8 cellular contexts compared by ENCODE assay signal in genomic region chr17:17836818-17837379, GRCh38. TPM values are rescaled to one million over a fixed set of nuclear protein-coding genes. Genes with fewer than 3 reads are reported as not detected.
A peak's percentile ranks its signal among the peaks of the same experiment; 100 is the strongest.
DNase-seq lines count a peak whose midpoint lies in the region; ATAC-seq, FAIRE-seq and TF ChIP-seq lines count a peak whose summit lies in the region.

SREBF1 (minus strand) TSS chr17:17836986; CDS start chr17:17836817, 169 bp downstream.

- H3K4me3 Mint-ChIP-seq in activated CD4-positive, alpha-beta T cell treated with anti-CD3 and anti-CD28 coated beads for 36 hours = peak within 1 kb of the TSS; percentile 94

- peak; percentile 41 for FAIRE-seq in G401.6 (lab: Jason Lieb, UNC)

- no peak for DNase-seq in Jurkat, Clone E6-1 (ENCODE audit: low read depth, low spot score)
- peak; percentile 85 for DNase-seq in activated CD4-positive, alpha-beta T cell treated with anti-CD3 and anti-CD28 coated beads for 36 hours
- DNase-seq in dermis microvascular lymphatic vessel endothelial cell (ENCODE audit: low read depth in 2 of 2) (peak in 1 of 2 donors; percentile 66), lower leg skin (ENCODE audit: low spot score in 2 of 2) (peak in 1 of 2 donors; percentile 93), COLO829 (ENCODE audit: low spot score) (no peak)
- DNase-seq in stimulated activated CD4-positive, alpha-beta T cell treated with anti-CD3 and anti-CD28 coated beads, TNF-alpha, amount 100 ng/mL, for 4 hours (ENCODE audit: low read depth in 3 of 3) = peak in 2 of 3 experiments; percentile 32 to 40

- CTCF ChIA-PET in activated CD4-positive, alpha-beta T cell treated with anti-CD3 and anti-CD28 coated beads for 36 hours (lab: Charles Lee) = interaction anchor here (0.6 to 2.7 kb wide), 11 partner anchors 12 to 1483 kb away, joined by 3 to 16 read pairs (median 4); no protein-coding TSS in a partner anchor

- WGBS in lower leg skin, 2 donors = 2 to 5% methylated on average over 17 to 41 of the region's 52 CpGs

- ATAC-seq in GM21529 (IDR thresholded peaks at IDR 0.05; ENCODE audit: unreplicated experiment) = peak; percentile 29
- peak; percentile 30 for ATAC-seq in activated CD4-positive, alpha-beta T cell treated with anti-CD3 and anti-CD28 coated beads for 36 hours

- no peaks in the 10 kb centered on the region for H3K9me3 Mint-ChIP-seq in activated CD4-positive, alpha-beta T cell treated with anti-CD3 and anti-CD28 coated beads for 36 hours (ENCODE audit: low read depth)

- peaks cover 71% of the 10 kb centered on the region for H3K4me1 Mint-ChIP-seq in activated CD4-positive, alpha-beta T cell treated with anti-CD3 and anti-CD28 coated beads for 36 hours

- intact Hi-C loops in activated CD4-positive, alpha-beta T cell treated with anti-CD3 and anti-CD28 coated beads for 36 hours (cut with DNase I, micrococcal nuclease) = loop anchor here (1.0 to 5.0 kb wide), 14 partner anchors 12 to 795 kb away; partner anchors contain the start of genes ALKBH5 (in 1 of the 2), ATPAF2 (in 1 of the 2), COPS3 (in 1 of the 2) and DRG2 (in 1 of the 2)
- intact Hi-C loops in lower leg skin (cut with DNase I; ENCODE audit: low total_unique reads) = no loop called here

- peak within 1 kb of the TSS; percentile 83 for H3K4me3 ChIP-seq in Jurkat, Clone E6-1 (ENCODE audit: low read length)
- H3K4me3 ChIP-seq in lower leg skin (ENCODE audit: low read depth, poor library complexity, severe bottlenecking) = peak within 1 kb of the TSS; percentile 77

- H3K27ac Mint-ChIP-seq in activated CD4-positive, alpha-beta T cell treated with anti-CD3 and anti-CD28 coated beads for 36 hours = peak within 1 kb of the TSS; percentile 98

- no peak for TF ChIP-seq POLR2A in lower leg skin (IDR thresholded peaks at IDR 0.05)

- no peaks in the 10 kb centered on the region for H3K27me3 Mint-ChIP-seq in activated CD4-positive, alpha-beta T cell treated with anti-CD3 and anti-CD28 coated beads for 36 hours

- POLR2A ChIA-PET in activated CD4-positive, alpha-beta T cell treated with anti-CD3 and anti-CD28 coated beads for 36 hours (lab: Charles Lee) = interaction anchor here (0.6 to 2.6 kb wide), 15 partner anchors 9 to 341 kb away, joined by 3 to 31 read pairs (median 6); partner anchors contain the start of genes DRC3, RASD1 and TOM1L2

- no peak for TF ChIP-seq CTCF in lower leg skin (IDR thresholded peaks at IDR 0.05)

- H3K36me3 Mint-ChIP-seq in activated CD4-positive, alpha-beta T cell treated with anti-CD3 and anti-CD28 coated beads for 36 hours (ENCODE audit: low read depth) = peaks cover 36% of the 10 kb centered on the region

RNA-seq across cellular contexts. Expression of gene SREBF1, which starts in this region (rescaled TPM):
- polyA plus RNA-seq in Jurkat, Clone E6-1 (2012; ENCODE audit: insufficient read depth, insufficient read length) = 241 TPM
- total RNA-seq in activated CD4-positive, alpha-beta T cell treated with anti-CD3 and anti-CD28 coated beads for 36 hours = 10 to 100 TPM; 87.6 to 97.2 TPM
- total RNA-seq in dermis microvascular lymphatic vessel endothelial cell = 39.7 and 48.2 TPM in 2 replicates
- 100 to 1,000 TPM in 2 of 4 donors, 10 to 100 TPM in 2; 54.3 to 146 (median 102) TPM for total RNA-seq in lower leg skin

Comparison
In these comparisons a context has a peak if more than half of its experiments do, and no peak if none do; other contexts are left out.
1. DNase-seq: peak in activated CD4-positive, alpha-beta T cell treated with anti-CD3 and anti-CD28 coated beads for 36 hours (single experiment) and stimulated activated CD4-positive, alpha-beta T cell treated with anti-CD3 and anti-CD28 coated beads, TNF-alpha, amount 100 ng/mL, for 4 hours (2 of 3); none in Jurkat, Clone E6-1 (single experiment) and COLO829 (single experiment).